Comparison of ENCODE assay signal across 1 cellular context in genomic region chr19:14158276-14159023, GRCh38.
TF ChIP-seq lines count a peak whose summit lies in the region.

No MANE protein-coding gene starts in this region.

TF ChIP-seq in HEK293, 187 proteins besides CTCF, POLR2A, EP300 and RAD21:
- TF ChIP-seq ZNF112 (tag by site-specific recombination; IDR thresholded peaks at IDR 0.05) = no peak
- TF ChIP-seq GLIS2 (tag by site-specific recombination; IDR thresholded peaks at IDR 0.05) = no peak
- no peak for TF ChIP-seq KLF1 (tag by site-specific recombination; IDR thresholded peaks at IDR 0.05)
- TF ChIP-seq, protein P1, sequence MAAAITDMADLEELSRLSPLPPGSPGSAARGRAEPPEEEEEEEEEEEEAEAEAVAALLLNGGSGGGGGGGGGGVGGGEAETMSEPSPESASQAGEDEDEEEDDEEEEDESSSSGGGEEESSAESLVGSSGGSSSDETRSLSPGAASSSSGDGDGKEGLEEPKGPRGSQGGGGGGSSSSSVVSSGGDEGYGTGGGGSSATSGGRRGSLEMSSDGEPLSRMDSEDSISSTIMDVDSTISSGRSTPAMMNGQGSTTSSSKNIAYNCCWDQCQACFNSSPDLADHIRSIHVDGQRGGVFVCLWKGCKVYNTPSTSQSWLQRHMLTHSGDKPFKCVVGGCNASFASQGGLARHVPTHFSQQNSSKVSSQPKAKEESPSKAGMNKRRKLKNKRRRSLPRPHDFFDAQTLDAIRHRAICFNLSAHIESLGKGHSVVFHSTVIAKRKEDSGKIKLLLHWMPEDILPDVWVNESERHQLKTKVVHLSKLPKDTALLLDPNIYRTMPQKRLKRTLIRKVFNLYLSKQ (tag by site-specific recombination; IDR thresholded peaks at IDR 0.05; ENCODE audit: borderline replicate concordance) = no peak
- no peak for TF ChIP-seq PRDM6 (tag by site-specific recombination; IDR thresholded peaks at IDR 0.05)
- TF ChIP-seq ZNF768 (tag by site-specific recombination; IDR thresholded peaks at IDR 0.05) = peak; percentile 73
- TF ChIP-seq ZNF23 (tag by site-specific recombination; IDR thresholded peaks at IDR 0.05; ENCODE audit: borderline replicate concordance) = no peak
